ENCODE assay signal across 8 cellular contexts in genomic region chr15:28125673-28126651, GRCh38. TPM values are rescaled to one million over a fixed set of nuclear protein-coding genes. Genes with fewer than 3 reads are reported as not detected.
A peak's percentile ranks its signal among the peaks of the same experiment; 100 is the strongest.
DNase-seq lines count a peak whose midpoint lies in the region; ATAC-seq and TF ChIP-seq lines count a peak whose summit lies in the region.

No MANE protein-coding gene starts in this region.

- H3K9me3 ChIP-seq in CD8-positive, alpha-beta T cell (ENCODE audit: low read length) = no peaks in the 10 kb centered on the region
- H3K9me3 ChIP-seq in HEK293 (ENCODE audit: control insufficient read depth, insufficient read depth, low read depth, low read length) = no peaks in the 10 kb centered on the region
- no peaks in the 10 kb centered on the region for H3K9me3 ChIP-seq in esophagus muscularis mucosa
- no peaks in the 10 kb centered on the region for H3K9me3 ChIP-seq in osteoblast (ENCODE audit: low read depth, low read length)

- ATAC-seq in CD8-positive, alpha-beta T cell = no peak
- ATAC-seq in GM19035 (IDR thresholded peaks at IDR 0.05; ENCODE audit: unreplicated experiment) = no peak

- H3K4me3 Mint-ChIP-seq in CD8-positive, alpha-beta T cell = no peak overlapping the region
- H3K4me3 Mint-ChIP-seq in activated CD4-positive, alpha-beta memory T cell treated with anti-CD3 and anti-CD28 coated beads for 36 hours = no peak overlapping the region

- H3K4me1 ChIP-seq in CD8-positive, alpha-beta T cell (ENCODE audit: insufficient read depth, low read length) = no peaks in the 10 kb centered on the region
- no peaks in the 10 kb centered on the region for H3K4me1 ChIP-seq in HEK293 (ENCODE audit: control insufficient read depth, insufficient read depth, low read length)
- H3K4me1 ChIP-seq in esophagus muscularis mucosa = no peaks in the 10 kb centered on the region
- no peaks in the 10 kb centered on the region for H3K4me1 ChIP-seq in osteoblast (ENCODE audit: insufficient read depth, low read length)

- H3K4me1 Mint-ChIP-seq in CD8-positive, alpha-beta T cell (ENCODE audit: low read depth) = no peaks in the 10 kb centered on the region
- no peaks in the 10 kb centered on the region for H3K4me1 Mint-ChIP-seq in activated CD4-positive, alpha-beta memory T cell treated with anti-CD3 and anti-CD28 coated beads for 36 hours (ENCODE audit: low read depth)

- no peak for DNase-seq in CD8-positive, alpha-beta T cell
- DNase-seq in OCI-M1 (lab: John Stamatoyannopoulos, UW) = peak; percentile 62
- DNase-seq in esophagus muscularis mucosa (ENCODE audit: extremely low spot score) = no peak
- peak; percentile 85 for DNase-seq in osteoblast (ENCODE audit: insufficient read length, low spot score, missing footprints)
- DNase-seq in GM19240 (ENCODE audit: insufficient read length, low spot score) = no peak
- DNase-seq in activated CD4-positive, alpha-beta memory T cell treated with anti-CD3 and anti-CD28 coated beads for 36 hours = no peak

- H3K27me3 ChIP-seq in CD8-positive, alpha-beta T cell (ENCODE audit: insufficient read depth, low read length) = no peaks in the 10 kb centered on the region
- H3K27me3 ChIP-seq in esophagus muscularis mucosa (no peaks in the 10 kb centered on the region), osteoblast (ENCODE audit: insufficient read depth, low read length) (no peaks in the 10 kb centered on the region)

- TF ChIP-seq EP300 in esophagus muscularis mucosa (IDR thresholded peaks at IDR 0.05) = no peak

- 67% methylated on average over 17 of the region's 17 CpGs for WGBS in esophagus muscularis mucosa

- no peak overlapping the region for H3K27ac Mint-ChIP-seq in CD8-positive, alpha-beta T cell
- H3K27ac Mint-ChIP-seq in activated CD4-positive, alpha-beta memory T cell treated with anti-CD3 and anti-CD28 coated beads for 36 hours = no peak overlapping the region

- no peaks in the 10 kb centered on the region for H3K9me3 Mint-ChIP-seq in CD8-positive, alpha-beta T cell
- H3K9me3 Mint-ChIP-seq in activated CD4-positive, alpha-beta memory T cell treated with anti-CD3 and anti-CD28 coated beads for 36 hours = no peaks in the 10 kb centered on the region

- H3K27me3 Mint-ChIP-seq in CD8-positive, alpha-beta T cell (ENCODE audit: low read depth) = no peaks in the 10 kb centered on the region
- no peaks in the 10 kb centered on the region for H3K27me3 Mint-ChIP-seq in activated CD4-positive, alpha-beta memory T cell treated with anti-CD3 and anti-CD28 coated beads for 36 hours

- no peak overlapping the region for H2AFZ ChIP-seq in osteoblast (ENCODE audit: low read length)

- H4K20me1 ChIP-seq in osteoblast (ENCODE audit: insufficient read depth, low read length) = peaks cover 11% of the 10 kb centered on the region

- peaks cover 3% of the 10 kb centered on the region for H3K79me2 ChIP-seq in osteoblast (ENCODE audit: insufficient read depth, low read length)

- no peak overlapping the region for H3K4me2 ChIP-seq in osteoblast (ENCODE audit: insufficient read depth, low read length)

- peak; percentile 74 for TF ChIP-seq CTCF in CD8-positive, alpha-beta T cell (IDR thresholded peaks at IDR 0.05)
- no peak for TF ChIP-seq CTCF in HEK293 (tag by site-specific recombination; IDR thresholded peaks at IDR 0.05)
- TF ChIP-seq CTCF in esophagus muscularis mucosa (IDR thresholded peaks at IDR 0.05) = peak; percentile 43 to 65 (median 53)
- peak; percentile 69 for TF ChIP-seq CTCF in osteoblast (IDR thresholded peaks at IDR 0.05; ENCODE audit: extremely low read depth, low read depth, low read length)

- peaks cover 22% of the 10 kb centered on the region for H3K36me3 ChIP-seq in CD8-positive, alpha-beta T cell (ENCODE audit: insufficient read depth, low read length)
- H3K36me3 ChIP-seq in HEK293 (ENCODE audit: control insufficient read depth in 2 of 2, insufficient read depth in 1 of 2, low read length in 2 of 2) = peaks cover 0 to 73% of the 10 kb centered on the region in 2 experiments; a peak in 1 of 3 replicates
- peaks cover 12 to 93% (median 72%) of the 10 kb centered on the region in 4 donors for H3K36me3 ChIP-seq in esophagus muscularis mucosa
- peaks cover 44% of the 10 kb centered on the region for H3K36me3 ChIP-seq in osteoblast (ENCODE audit: insufficient read depth, low read length)

- CTCF ChIA-PET in CD8-positive, alpha-beta T cell (lab: Charles Lee) = interaction anchor here (1.0 to 2.9 kb wide), 10 partner anchors 9 to 33 kb away, joined by 3 to 16 read pairs (median 6); partner anchors contain the start of gene OCA2
- CTCF ChIA-PET in HEK293 (lab: Yijun Ruan, JAX) = interaction anchor here (0.5 to 1.3 kb wide), 16 partner anchors 11 to 767 kb away, joined by 3 to 5 read pairs (median 3); partner anchors contain the start of gene OCA2
- CTCF ChIA-PET in activated CD4-positive, alpha-beta memory T cell treated with anti-CD3 and anti-CD28 coated beads for 36 hours (lab: Charles Lee) = interaction anchor here (0.6 to 1.9 kb wide), 16 partner anchors 8 to 824 kb away, joined by 3 to 15 read pairs (median 4); no protein-coding TSS in a partner anchor

- H3K36me3 Mint-ChIP-seq in CD8-positive, alpha-beta T cell = peaks cover 70% of the 10 kb centered on the region
- peaks cover 18% of the 10 kb centered on the region for H3K36me3 Mint-ChIP-seq in activated CD4-positive, alpha-beta memory T cell treated with anti-CD3 and anti-CD28 coated beads for 36 hours

- no peak overlapping the region for H3K27ac ChIP-seq in CD8-positive, alpha-beta T cell (ENCODE audit: low read depth, low read length)
- H3K27ac ChIP-seq in HEK293 (ENCODE audit: extremely low read depth, low read depth, low read length) (no peak overlapping the region), esophagus muscularis mucosa (replicated peaks in 1 of 4) (no peak overlapping the region), osteoblast (ENCODE audit: low read depth, low read length) (no peak overlapping the region)

- intact Hi-C loops in CD8-positive, alpha-beta T cell (cut with DNase I, micrococcal nuclease) = loop anchor here in 1 of 2 experiments (10.0 kb wide), 1 partner anchor 89 kb away; no protein-coding TSS in a partner anchor
- intact Hi-C loops in esophagus muscularis mucosa (cut with DNase I) = no loop called here
- intact Hi-C loops in activated CD4-positive, alpha-beta memory T cell treated with anti-CD3 and anti-CD28 coated beads for 36 hours (cut with micrococcal nuclease) = no loop called here

- no peak overlapping the region for H3K4me3 ChIP-seq in CD8-positive, alpha-beta T cell (ENCODE audit: low read depth, low read length)
- H3K4me3 ChIP-seq in HEK293 (ENCODE audit: low read depth, low read length) (no peak overlapping the region), esophagus muscularis mucosa (no peak overlapping the region), osteoblast (ENCODE audit: insufficient read depth, low read length) (no peak overlapping the region)

- POLR2A ChIA-PET in CD8-positive, alpha-beta T cell (lab: Charles Lee) = no interaction called here
- POLR2A ChIA-PET in HEK293 (lab: Yijun Ruan, JAX) = no interaction called here
- POLR2A ChIA-PET in activated CD4-positive, alpha-beta memory T cell treated with anti-CD3 and anti-CD28 coated beads for 36 hours (lab: Charles Lee) = no interaction called here

- TF ChIP-seq POLR2A in esophagus muscularis mucosa (IDR thresholded peaks at IDR 0.05; ENCODE audit: low read depth) = no peak

TF ChIP-seq in HEK293, 187 proteins besides CTCF, POLR2A, EP300 and RAD21:
- TF ChIP-seq ZNF175 (tag by site-specific recombination; IDR thresholded peaks at IDR 0.05) = no peak
- TF ChIP-seq ZBTB17 (tag by site-specific recombination; IDR thresholded peaks at IDR 0.05) = no peak
- TF ChIP-seq ZNF654 (tag by site-specific recombination; IDR thresholded peaks at IDR 0.05; ENCODE audit: low read depth) = peak; percentile 61
- TF ChIP-seq ZNF132 (tag by site-specific recombination; IDR thresholded peaks at IDR 0.05; ENCODE audit: borderline replicate concordance) = no peak

RNA-seq across cellular contexts. Expression of gene OCA2, which starts 26.8 kb away (rescaled TPM):
- not detected for total RNA-seq in CD8-positive, alpha-beta T cell
- 1 to 10 TPM in 1 of 4 donors, under 1 TPM in 3; 0.17 to 1.2 (median 0.24) TPM for total RNA-seq in esophagus muscularis mucosa
- not detected in 2 replicates for total RNA-seq in osteoblast
- total RNA-seq in activated CD4-positive, alpha-beta memory T cell treated with anti-CD3 and anti-CD28 coated beads for 36 hours = not detected

Comparison
In these comparisons a context has a peak if more than half of its experiments do, and no peak if none do; other contexts are left out.
1. DNase-seq: peak in OCI-M1 (single experiment) and osteoblast (single experiment); none in CD8-positive, alpha-beta T cell (0 of 7), esophagus muscularis mucosa (single experiment), GM19240 (single experiment) and activated CD4-positive, alpha-beta memory T cell treated with anti-CD3 and anti-CD28 coated beads for 36 hours (single experiment).